8 cellular contexts compared by ENCODE assay signal in the genomic region with DNA sequence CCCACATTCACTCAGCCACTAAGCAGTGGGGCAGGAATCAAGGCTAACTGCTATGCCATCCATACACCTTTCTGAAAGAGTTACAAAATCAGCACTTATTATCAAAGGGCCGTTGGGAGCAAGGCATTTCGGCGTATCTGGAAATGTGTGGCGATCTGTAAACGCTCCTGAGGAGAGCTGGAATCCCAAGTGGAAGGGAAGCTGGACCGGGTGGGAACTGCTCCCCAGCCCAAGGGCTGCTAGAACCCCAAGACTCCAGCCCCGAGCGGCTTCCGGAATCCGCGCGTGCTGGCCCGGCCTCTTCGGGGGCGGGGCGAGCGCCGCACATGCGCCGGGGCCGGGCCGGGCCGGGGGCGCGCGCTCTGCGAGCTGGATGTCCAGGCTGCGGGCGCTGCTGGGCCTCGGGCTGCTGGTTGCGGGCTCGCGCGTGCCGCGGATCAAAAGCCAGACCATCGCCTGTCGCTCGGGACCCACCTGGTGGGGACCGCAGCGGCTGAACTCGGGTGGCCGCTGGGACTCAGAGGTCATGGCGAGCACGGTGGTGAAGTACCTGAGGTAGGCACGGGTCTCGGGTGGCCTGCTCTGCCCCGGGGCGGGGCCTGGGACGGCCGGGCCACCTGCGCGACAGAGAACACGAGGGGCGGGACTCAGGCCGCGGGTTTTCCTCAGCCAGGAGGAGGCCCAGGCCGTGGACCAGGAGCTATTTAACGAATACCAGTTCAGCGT. TPM values are rescaled to one million over a fixed set of nuclear protein-coding genes. Genes with fewer than 3 reads are reported as not detected.
DNase-seq lines count a peak whose midpoint lies in the region; ATAC-seq lines count a peak whose summit lies in the region.

Gene NAXE, plus strand, starts transcription at position 345 of the 726 bp plus-strand sequence. Its CDS starts 29 bp downstream, at position 374.

- H3K9me3 ChIP-seq in muscle layer of colon (ENCODE audit: low read length), result no peaks in the 10 kb centered on the region

- peak within 1 kb of the TSS; percentile 78 to 82 for H3K4me3 ChIP-seq in muscle layer of colon (ENCODE audit: low read depth in 1 of 2, low read length in 2 of 2)

- DNase-seq in COR-L47 (lab: John Stamatoyannopoulos, UW), result peak; percentile 46
- peak; percentile 63 for DNase-seq in HT1080 (ENCODE audit: low read depth)
- DNase-seq in OCI-M1 (lab: John Stamatoyannopoulos, UW), result peak; percentile 84
- DNase-seq in activated T-cell treated with anti-CD3 and anti-CD28 coated beads, Interleukin-2, amount 50 U/mL, for 48 hours, result peak; percentile 79 to 84
- DNase-seq in stimulated activated naive CD4-positive, alpha-beta T cell treated with Interleukin-2 at 50 U/mL for 16 hours (lab: John Stamatoyannopoulos, UW), result peak; percentile 67

- peak within 1 kb of the TSS; percentile 90 for H3K27ac ChIP-seq in muscle layer of colon (ENCODE audit: low read depth, low read length)

- ATAC-seq in GM19467 (IDR thresholded peaks at IDR 0.05; ENCODE audit: unreplicated experiment) (peak; percentile 80), esophagus mucosa (peak; percentile 87)

- H3K4me1 ChIP-seq in muscle layer of colon (ENCODE audit: insufficient read depth, low read length), result peaks cover 12% of the 10 kb centered on the region

- H3K9ac ChIP-seq in muscle layer of colon (ENCODE audit: low read length), result peak within 1 kb of the TSS; percentile 91

- peaks cover 29% of the 10 kb centered on the region for H3K36me3 ChIP-seq in muscle layer of colon (ENCODE audit: insufficient read depth, low read length)

- H3K27me3 ChIP-seq in muscle layer of colon (ENCODE audit: control insufficient read depth in 1 of 2, insufficient read depth in 2 of 2, low read length in 2 of 2), result no peaks in the 10 kb centered on the region

RNA-seq across cellular contexts. Expression of gene NAXE, which starts in this region (rescaled TPM):
- total RNA-seq in HT1080 (2014; rRNA removed; shearing (Covaris generic)), result 106 and 116 TPM in 2 replicates
- polyA plus RNA-seq in HT1080 (2015; cell fraction: cytosol; rRNA removed), result 51.7 and 61.8 TPM in 2 replicates
- polyA plus RNA-seq in HT1080 (2015; cell fraction: nucleus; rRNA removed), result 23.7 and 25.8 TPM in 2 replicates
- 80.4 TPM for total RNA-seq in esophagus mucosa

Comparison
In these comparisons a context has a peak if more than half of its experiments do, and no peak if none do; other contexts are left out.
1. Peak in every context shown above with its lines: DNase-seq, ATAC-seq, H3K4me3 ChIP-seq and H3K27ac ChIP-seq.